1 cellular context compared by ENCODE assay signal in the genomic region with DNA sequence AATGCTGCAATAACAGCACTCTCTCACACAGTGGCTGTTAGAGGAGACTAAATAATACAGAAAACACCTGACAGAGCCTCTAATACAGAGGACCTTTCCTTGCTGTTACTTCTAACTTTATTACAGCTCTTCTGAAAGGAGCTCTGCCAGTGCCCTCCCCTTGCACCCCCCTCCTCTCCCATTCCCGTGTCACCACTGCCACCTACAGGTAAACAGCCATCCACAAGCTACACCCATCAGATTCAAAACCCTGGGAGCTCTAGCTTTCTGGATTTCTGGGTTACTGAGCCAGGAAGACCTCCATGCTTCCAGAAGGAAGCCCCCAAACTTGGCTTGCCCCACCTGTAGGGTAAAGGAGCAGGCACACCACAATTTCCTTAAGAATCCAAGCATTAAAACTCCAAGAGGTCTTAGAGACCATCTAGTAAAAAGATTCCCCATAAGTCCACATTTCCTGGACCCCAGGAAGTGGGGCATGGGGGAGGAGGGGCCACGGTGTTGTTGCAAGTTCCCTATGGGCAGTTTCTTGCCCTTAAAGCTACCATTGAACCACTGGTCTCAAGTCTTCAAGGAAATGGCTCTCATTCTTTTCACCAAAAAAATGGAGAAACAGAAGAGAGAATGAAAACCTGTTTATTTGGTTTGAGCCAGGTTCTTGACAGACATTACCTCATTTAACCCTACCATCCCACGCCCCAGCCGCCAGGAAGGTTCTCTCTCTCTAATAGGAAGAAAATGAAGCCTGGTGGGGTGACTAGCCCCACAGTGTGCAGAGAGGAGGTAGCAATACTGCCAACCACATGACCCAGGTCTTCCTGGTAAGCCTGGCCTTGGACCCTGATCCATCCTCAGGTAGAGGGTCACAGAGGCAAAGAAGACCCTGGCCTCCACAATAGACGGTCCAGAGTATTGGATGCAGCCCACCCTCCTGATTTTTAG.
A peak's percentile ranks its signal among the peaks of the same experiment; 100 is the strongest.
TF ChIP-seq lines count a peak whose summit lies in the region.

No MANE protein-coding gene starts in this region.

TF ChIP-seq in HepG2, 621 proteins besides CTCF, POLR2A, EP300 and RAD21 (continued from another document and continues in another):
- TF ChIP-seq ZFAT (CRISPR knock-in tag; conservative IDR thresholded peaks at IDR 0.05): no peak
- TF ChIP-seq, protein P1, sequence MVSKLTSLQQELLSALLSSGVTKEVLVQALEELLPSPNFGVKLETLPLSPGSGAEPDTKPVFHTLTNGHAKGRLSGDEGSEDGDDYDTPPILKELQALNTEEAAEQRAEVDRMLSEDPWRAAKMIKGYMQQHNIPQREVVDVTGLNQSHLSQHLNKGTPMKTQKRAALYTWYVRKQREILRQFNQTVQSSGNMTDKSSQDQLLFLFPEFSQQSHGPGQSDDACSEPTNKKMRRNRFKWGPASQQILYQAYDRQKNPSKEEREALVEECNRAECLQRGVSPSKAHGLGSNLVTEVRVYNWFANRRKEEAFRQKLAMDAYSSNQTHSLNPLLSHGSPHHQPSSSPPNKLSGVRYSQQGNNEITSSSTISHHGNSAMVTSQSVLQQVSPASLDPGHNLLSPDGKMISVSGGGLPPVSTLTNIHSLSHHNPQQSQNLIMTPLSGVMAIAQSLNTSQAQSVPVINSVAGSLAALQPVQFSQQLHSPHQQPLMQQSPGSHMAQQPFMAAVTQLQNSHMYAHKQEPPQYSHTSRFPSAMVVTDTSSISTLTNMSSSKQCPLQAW (CRISPR knock-in tag; IDR thresholded peaks at IDR 0.05): peak; percentile 18; the same call in 1 of the 2 replicates
- no peak for TF ChIP-seq JDP2 (CRISPR knock-in tag; IDR thresholded peaks at IDR 0.05; ENCODE audit: borderline replicate concordance)
- TF ChIP-seq ZNF550 (CRISPR knock-in tag; IDR thresholded peaks at IDR 0.05; ENCODE audit: borderline replicate concordance): no peak
- TF ChIP-seq GMEB2 (CRISPR knock-in tag; IDR thresholded peaks at IDR 0.05; ENCODE audit: low read depth): no peak
- TF ChIP-seq, protein P2, sequence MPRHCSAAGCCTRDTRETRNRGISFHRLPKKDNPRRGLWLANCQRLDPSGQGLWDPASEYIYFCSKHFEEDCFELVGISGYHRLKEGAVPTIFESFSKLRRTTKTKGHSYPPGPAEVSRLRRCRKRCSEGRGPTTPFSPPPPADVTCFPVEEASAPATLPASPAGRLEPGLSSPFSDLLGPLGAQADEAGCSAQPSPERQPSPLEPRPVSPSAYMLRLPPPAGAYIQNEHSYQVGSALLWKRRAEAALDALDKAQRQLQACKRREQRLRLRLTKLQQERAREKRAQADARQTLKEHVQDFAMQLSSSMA (CRISPR knock-in tag; IDR thresholded peaks at IDR 0.05): no peak
- TF ChIP-seq FLYWCH1 (CRISPR knock-in tag; IDR thresholded peaks at IDR 0.05): no peak
- TF ChIP-seq ZNF576 (CRISPR knock-in tag; IDR thresholded peaks at IDR 0.05): no peak
- no peak for TF ChIP-seq KLF13 (CRISPR knock-in tag; IDR thresholded peaks at IDR 0.05)
- no peak for TF ChIP-seq TEAD3 (CRISPR knock-in tag; optimal IDR thresholded peaks at IDR 0.05; ENCODE audit: borderline replicate concordance)
- peak; percentile 91 for TF ChIP-seq SMC3 (IDR thresholded peaks at IDR 0.05; ENCODE audit: low read length)
- no peak for TF ChIP-seq ZNF33B (CRISPR knock-in tag; IDR thresholded peaks at IDR 0.05)
- TF ChIP-seq ZNF740 (CRISPR knock-in tag; IDR thresholded peaks at IDR 0.05): peak; percentile 99
- TF ChIP-seq ZNF569 (CRISPR knock-in tag; IDR thresholded peaks at IDR 0.05; ENCODE audit: borderline replicate concordance): no peak
- no peak for TF ChIP-seq NKX3-1 (CRISPR knock-in tag; IDR thresholded peaks at IDR 0.05)
- TF ChIP-seq POLR2AphosphoS2 (IDR thresholded peaks at IDR 0.05; ENCODE audit: low read depth, low read length): no peak
- no peak for TF ChIP-seq LCORL (IDR thresholded peaks at IDR 0.05)
- peak; percentile 22; the same call in 1 of the 2 replicates for TF ChIP-seq LCORL (CRISPR knock-in tag; IDR thresholded peaks at IDR 0.05)
- no peak for TF ChIP-seq HES4 (CRISPR knock-in tag; IDR thresholded peaks at IDR 0.05; ENCODE audit: borderline replicate concordance)
- TF ChIP-seq ZNF556 (CRISPR knock-in tag; IDR thresholded peaks at IDR 0.05; ENCODE audit: borderline replicate concordance): no peak
- TF ChIP-seq, protein P3, sequence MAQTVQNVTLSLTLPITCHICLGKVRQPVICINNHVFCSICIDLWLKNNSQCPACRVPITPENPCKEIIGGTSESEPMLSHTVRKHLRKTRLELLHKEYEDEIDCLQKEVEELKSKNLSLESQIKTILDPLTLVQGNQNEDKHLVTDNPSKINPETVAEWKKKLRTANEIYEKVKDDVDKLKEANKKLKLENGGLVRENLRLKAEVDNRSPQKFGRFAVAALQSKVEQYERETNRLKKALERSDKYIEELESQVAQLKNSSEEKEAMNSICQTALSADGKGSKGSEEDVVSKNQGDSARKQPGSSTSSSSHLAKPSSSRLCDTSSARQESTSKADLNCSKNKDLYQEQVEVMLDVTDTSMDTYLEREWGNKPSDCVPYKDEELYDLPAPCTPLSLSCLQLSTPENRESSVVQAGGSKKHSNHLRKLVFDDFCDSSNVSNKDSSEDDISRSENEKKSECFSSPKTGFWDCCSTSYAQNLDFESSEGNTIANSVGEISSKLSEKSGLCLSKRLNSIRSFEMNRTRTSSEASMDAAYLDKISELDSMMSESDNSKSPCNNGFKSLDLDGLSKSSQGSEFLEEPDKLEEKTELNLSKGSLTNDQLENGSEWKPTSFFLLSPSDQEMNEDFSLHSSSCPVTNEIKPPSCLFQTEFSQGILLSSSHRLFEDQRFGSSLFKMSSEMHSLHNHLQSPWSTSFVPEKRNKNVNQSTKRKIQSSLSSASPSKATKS (CRISPR knock-in tag; IDR thresholded peaks at IDR 0.05): no peak
- TF ChIP-seq REPIN1 (CRISPR knock-in tag; IDR thresholded peaks at IDR 0.05; ENCODE audit: borderline replicate concordance, low read depth): no peak
- TF ChIP-seq RFXANK (CRISPR knock-in tag; IDR thresholded peaks at IDR 0.05): no peak
- no peak for TF ChIP-seq XBP1 (CRISPR knock-in tag; IDR thresholded peaks at IDR 0.05)
- TF ChIP-seq ZNF468 (CRISPR knock-in tag; IDR thresholded peaks at IDR 0.05): no peak
- no peak for TF ChIP-seq KMT2B (CRISPR knock-in tag; IDR thresholded peaks at IDR 0.05)
- TF ChIP-seq ZNF629 (CRISPR knock-in tag; conservative IDR thresholded peaks at IDR 0.05): no peak
- no peak for TF ChIP-seq ZZZ3 (CRISPR knock-in tag; IDR thresholded peaks at IDR 0.05; ENCODE audit: borderline replicate concordance)
- TF ChIP-seq, protein P4, sequence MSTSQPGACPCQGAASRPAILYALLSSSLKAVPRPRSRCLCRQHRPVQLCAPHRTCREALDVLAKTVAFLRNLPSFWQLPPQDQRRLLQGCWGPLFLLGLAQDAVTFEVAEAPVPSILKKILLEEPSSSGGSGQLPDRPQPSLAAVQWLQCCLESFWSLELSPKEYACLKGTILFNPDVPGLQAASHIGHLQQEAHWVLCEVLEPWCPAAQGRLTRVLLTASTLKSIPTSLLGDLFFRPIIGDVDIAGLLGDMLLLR (CRISPR knock-in tag; IDR thresholded peaks at IDR 0.05): no peak
- TF ChIP-seq ISL2 (CRISPR knock-in tag; IDR thresholded peaks at IDR 0.05): no peak
- TF ChIP-seq, protein P5, sequence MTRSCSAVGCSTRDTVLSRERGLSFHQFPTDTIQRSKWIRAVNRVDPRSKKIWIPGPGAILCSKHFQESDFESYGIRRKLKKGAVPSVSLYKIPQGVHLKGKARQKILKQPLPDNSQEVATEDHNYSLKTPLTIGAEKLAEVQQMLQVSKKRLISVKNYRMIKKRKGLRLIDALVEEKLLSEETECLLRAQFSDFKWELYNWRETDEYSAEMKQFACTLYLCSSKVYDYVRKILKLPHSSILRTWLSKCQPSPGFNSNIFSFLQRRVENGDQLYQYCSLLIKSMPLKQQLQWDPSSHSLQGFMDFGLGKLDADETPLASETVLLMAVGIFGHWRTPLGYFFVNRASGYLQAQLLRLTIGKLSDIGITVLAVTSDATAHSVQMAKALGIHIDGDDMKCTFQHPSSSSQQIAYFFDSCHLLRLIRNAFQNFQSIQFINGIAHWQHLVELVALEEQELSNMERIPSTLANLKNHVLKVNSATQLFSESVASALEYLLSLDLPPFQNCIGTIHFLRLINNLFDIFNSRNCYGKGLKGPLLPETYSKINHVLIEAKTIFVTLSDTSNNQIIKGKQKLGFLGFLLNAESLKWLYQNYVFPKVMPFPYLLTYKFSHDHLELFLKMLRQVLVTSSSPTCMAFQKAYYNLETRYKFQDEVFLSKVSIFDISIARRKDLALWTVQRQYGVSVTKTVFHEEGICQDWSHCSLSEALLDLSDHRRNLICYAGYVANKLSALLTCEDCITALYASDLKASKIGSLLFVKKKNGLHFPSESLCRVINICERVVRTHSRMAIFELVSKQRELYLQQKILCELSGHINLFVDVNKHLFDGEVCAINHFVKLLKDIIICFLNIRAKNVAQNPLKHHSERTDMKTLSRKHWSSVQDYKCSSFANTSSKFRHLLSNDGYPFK (CRISPR knock-in tag; IDR thresholded peaks at IDR 0.05; ENCODE audit: borderline replicate concordance): no peak
- no peak for TF ChIP-seq MZF1 (CRISPR knock-in tag; IDR thresholded peaks at IDR 0.05; ENCODE audit: borderline replicate concordance)
- no peak for TF ChIP-seq ZMYM3 (CRISPR knock-in tag; IDR thresholded peaks at IDR 0.05)
- TF ChIP-seq PHF8 (CRISPR knock-in tag; IDR thresholded peaks at IDR 0.05): no peak
- TF ChIP-seq TBX2 (CRISPR knock-in tag; IDR thresholded peaks at IDR 0.05; ENCODE audit: borderline replicate concordance): no peak
- no peak for TF ChIP-seq ARID2 (CRISPR knock-in tag; IDR thresholded peaks at IDR 0.05; ENCODE audit: borderline replicate concordance)
- TF ChIP-seq, protein P6, sequence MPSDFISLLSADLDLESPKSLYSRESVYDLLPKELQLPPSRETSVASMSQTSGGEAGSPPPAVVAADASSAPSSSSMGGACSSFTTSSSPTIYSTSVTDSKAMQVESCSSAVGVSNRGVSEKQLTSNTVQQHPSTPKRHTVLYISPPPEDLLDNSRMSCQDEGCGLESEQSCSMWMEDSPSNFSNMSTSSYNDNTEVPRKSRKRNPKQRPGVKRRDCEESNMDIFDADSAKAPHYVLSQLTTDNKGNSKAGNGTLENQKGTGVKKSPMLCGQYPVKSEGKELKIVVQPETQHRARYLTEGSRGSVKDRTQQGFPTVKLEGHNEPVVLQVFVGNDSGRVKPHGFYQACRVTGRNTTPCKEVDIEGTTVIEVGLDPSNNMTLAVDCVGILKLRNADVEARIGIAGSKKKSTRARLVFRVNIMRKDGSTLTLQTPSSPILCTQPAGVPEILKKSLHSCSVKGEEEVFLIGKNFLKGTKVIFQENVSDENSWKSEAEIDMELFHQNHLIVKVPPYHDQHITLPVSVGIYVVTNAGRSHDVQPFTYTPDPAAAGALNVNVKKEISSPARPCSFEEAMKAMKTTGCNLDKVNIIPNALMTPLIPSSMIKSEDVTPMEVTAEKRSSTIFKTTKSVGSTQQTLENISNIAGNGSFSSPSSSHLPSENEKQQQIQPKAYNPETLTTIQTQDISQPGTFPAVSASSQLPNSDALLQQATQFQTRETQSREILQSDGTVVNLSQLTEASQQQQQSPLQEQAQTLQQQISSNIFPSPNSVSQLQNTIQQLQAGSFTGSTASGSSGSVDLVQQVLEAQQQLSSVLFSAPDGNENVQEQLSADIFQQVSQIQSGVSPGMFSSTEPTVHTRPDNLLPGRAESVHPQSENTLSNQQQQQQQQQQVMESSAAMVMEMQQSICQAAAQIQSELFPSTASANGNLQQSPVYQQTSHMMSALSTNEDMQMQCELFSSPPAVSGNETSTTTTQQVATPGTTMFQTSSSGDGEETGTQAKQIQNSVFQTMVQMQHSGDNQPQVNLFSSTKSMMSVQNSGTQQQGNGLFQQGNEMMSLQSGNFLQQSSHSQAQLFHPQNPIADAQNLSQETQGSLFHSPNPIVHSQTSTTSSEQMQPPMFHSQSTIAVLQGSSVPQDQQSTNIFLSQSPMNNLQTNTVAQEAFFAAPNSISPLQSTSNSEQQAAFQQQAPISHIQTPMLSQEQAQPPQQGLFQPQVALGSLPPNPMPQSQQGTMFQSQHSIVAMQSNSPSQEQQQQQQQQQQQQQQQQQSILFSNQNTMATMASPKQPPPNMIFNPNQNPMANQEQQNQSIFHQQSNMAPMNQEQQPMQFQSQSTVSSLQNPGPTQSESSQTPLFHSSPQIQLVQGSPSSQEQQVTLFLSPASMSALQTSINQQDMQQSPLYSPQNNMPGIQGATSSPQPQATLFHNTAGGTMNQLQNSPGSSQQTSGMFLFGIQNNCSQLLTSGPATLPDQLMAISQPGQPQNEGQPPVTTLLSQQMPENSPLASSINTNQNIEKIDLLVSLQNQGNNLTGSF (CRISPR knock-in tag; IDR thresholded peaks at IDR 0.05): no peak
- TF ChIP-seq TP53 (CRISPR knock-in tag; conservative IDR thresholded peaks at IDR 0.05): no peak
- TF ChIP-seq NR3C1 (CRISPR knock-in tag; IDR thresholded peaks at IDR 0.05): no peak
- no peak for TF ChIP-seq RFX5 (IDR thresholded peaks at IDR 0.05; ENCODE audit: low read depth, low read length)
- no peak for TF ChIP-seq CCDC6 (CRISPR knock-in tag; IDR thresholded peaks at IDR 0.05)
- TF ChIP-seq, protein P7, sequence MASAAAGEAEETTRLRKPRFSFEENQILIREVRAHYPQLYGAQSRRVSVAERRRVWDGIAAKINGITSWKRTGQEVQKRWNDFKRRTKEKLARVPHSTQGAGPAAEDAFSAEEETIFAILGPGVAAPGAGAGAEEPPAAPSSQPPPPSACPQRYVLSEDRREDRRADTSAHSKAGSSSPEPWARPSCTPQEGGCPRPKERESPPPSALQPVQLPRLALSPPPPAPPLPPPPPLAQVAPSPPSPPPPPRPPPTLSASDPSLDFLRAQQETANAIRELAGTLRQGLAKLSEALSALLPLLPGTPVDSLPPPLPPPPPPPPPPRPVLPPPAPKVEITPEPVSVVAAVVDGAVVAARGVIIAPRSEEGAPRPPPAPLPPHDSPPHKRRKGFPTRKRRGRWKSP (CRISPR knock-in tag; IDR thresholded peaks at IDR 0.05): no peak
- TF ChIP-seq NFIC (IDR thresholded peaks at IDR 0.05; ENCODE audit: low read length): no peak
- TF ChIP-seq, protein P8, sequence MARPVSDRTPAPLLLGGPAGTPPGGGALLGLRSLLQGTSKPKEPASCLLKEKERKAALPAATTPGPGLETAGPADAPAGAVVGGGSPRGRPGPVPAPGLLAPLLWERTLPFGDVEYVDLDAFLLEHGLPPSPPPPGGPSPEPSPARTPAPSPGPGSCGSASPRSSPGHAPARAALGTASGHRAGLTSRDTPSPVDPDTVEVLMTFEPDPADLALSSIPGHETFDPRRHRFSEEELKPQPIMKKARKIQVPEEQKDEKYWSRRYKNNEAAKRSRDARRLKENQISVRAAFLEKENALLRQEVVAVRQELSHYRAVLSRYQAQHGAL (CRISPR knock-in tag; IDR thresholded peaks at IDR 0.05; ENCODE audit: not compliant biosample characterization): no peak
